17 cellular contexts compared by ENCODE assay signal in genomic region chr16:49452568-49452967, GRCh38.
DNase-seq lines count a peak whose midpoint lies in the region; ATAC-seq and TF ChIP-seq lines count a peak whose summit lies in the region.
"Had no signal": no experiment of that assay in that cellular context is flagged by ENCODE, and none has a peak within 500 bp of the region (broad histone marks: within the 10 kb centered on the region; RNA-seq: fewer than 3 reads in every experiment).

No MANE protein-coding gene starts in this region.

- H3K27ac Mint-ChIP-seq in progenitor cell of endocrine pancreas = peak overlapping the region; percentile 70

- no peaks in the 10 kb centered on the region for H3K9me3 Mint-ChIP-seq in progenitor cell of endocrine pancreas (ENCODE audit: low read depth)

- no peaks in the 10 kb centered on the region for H3K4me1 ChIP-seq in hepatocyte (ENCODE audit: insufficient read depth)
- H3K4me1 ChIP-seq: Caco-2, gastroesophageal sphincter had no signal

- H3K36me3 ChIP-seq in hepatocyte (replicated peaks; ENCODE audit: insufficient read depth, low read depth) = no peaks in the 10 kb centered on the region
- H3K36me3 ChIP-seq: gastroesophageal sphincter, MG63 had no signal

- DNase-seq in activated T-cell treated with anti-CD3 and anti-CD28 coated beads, Interleukin-2, amount 50 U/mL, for 1 hour = peak; percentile 14
- no peak for DNase-seq in activated T-cell treated with anti-CD3 and anti-CD28 coated beads for 4 hours
- DNase-seq in NCI-H1105 (lab: John Stamatoyannopoulos, UW) = peak; percentile 50
- no peak for DNase-seq in hepatocyte (ENCODE audit: low spot score)
- no peak for DNase-seq in progenitor cell of endocrine pancreas (ENCODE audit: low spot score, unreplicated experiment)
- DNase-seq in kidney tubule cell (ENCODE audit: low spot score) = no peak
- DNase-seq: activated CD4-positive, alpha-beta T cell treated with anti-CD3 and anti-CD28 coated beads, Interleukin-2, amount 50 U/mL, for 4 hours; activated T-cell treated with anti-CD3 and anti-CD28 coated beads, Interleukin-2, amount 50 U/mL, for 48 hours; amniotic stem cell; MG63; NCI-H345; stimulated activated CD4-positive, alpha-beta T cell treated with anti-CD3 and anti-CD28 coated beads, Interleukin-15, amount 100 ng/mL, for 24 hours had no signal

- TF ChIP-seq CTCF in hepatocyte (IDR thresholded peaks at IDR 0.05; ENCODE audit: poor library complexity) (no peak), progenitor cell of endocrine pancreas (IDR thresholded peaks at IDR 0.05; ENCODE audit: unreplicated experiment) (no peak)

- H3K4me1 Mint-ChIP-seq in progenitor cell of endocrine pancreas (ENCODE audit: low read depth) = peaks cover 5% of the 10 kb centered on the region

- no peaks in the 10 kb centered on the region for H3K9me3 ChIP-seq in hepatocyte (ENCODE audit: low read depth)
- H3K9me3 ChIP-seq: gastroesophageal sphincter, MG63 had no signal

- H3K4me2 ChIP-seq in hepatocyte = peak overlapping the region; percentile 31

- H2AFZ ChIP-seq in hepatocyte = no peak overlapping the region

- H3K4me3 ChIP-seq in hepatocyte = no peak overlapping the region
- H3K4me3 ChIP-seq: gastroesophageal sphincter, MG63 had no signal

- H3K4me3 Mint-ChIP-seq in progenitor cell of endocrine pancreas (ENCODE audit: low read depth) = no peak overlapping the region

- H4K20me1 ChIP-seq in hepatocyte (ENCODE audit: insufficient read depth, poor library complexity, severe bottlenecking) = no peaks in the 10 kb centered on the region

- no peaks in the 10 kb centered on the region for H3K79me2 ChIP-seq in hepatocyte

- peaks cover 16% of the 10 kb centered on the region for H3K27me3 Mint-ChIP-seq in progenitor cell of endocrine pancreas

- ATAC-seq in HG03135 (IDR thresholded peaks at IDR 0.05; ENCODE audit: unreplicated experiment) (no peak), HG03108 (IDR thresholded peaks at IDR 0.05; ENCODE audit: unreplicated experiment) (no peak)
- ATAC-seq: gastroesophageal sphincter, HCT116 had no signal

- no peaks in the 10 kb centered on the region for H3K27me3 ChIP-seq in hepatocyte
- H3K27me3 ChIP-seq: MG63 had no signal

- no peaks in the 10 kb centered on the region for H3K9me2 ChIP-seq in hepatocyte (replicated peaks; ENCODE audit: insufficient read depth)

- H3K27ac ChIP-seq in hepatocyte = no peak overlapping the region

- no peaks in the 10 kb centered on the region for H3K36me3 Mint-ChIP-seq in progenitor cell of endocrine pancreas (ENCODE audit: insufficient read depth)

- WGBS in hepatocyte (ENCODE audit: low lambda C conversion rate, missing lambda C conversion rate) = 46% methylated on average over 14 of the region's 14 CpGs

Comparison
In these comparisons a context has a peak if more than half of its experiments do, and no peak if none do; other contexts are left out.
1. DNase-seq: peak in activated T-cell treated with anti-CD3 and anti-CD28 coated beads, Interleukin-2, amount 50 U/mL, for 1 hour (single experiment) and NCI-H1105 (single experiment); none in activated T-cell treated with anti-CD3 and anti-CD28 coated beads for 4 hours (single experiment), hepatocyte (single experiment), progenitor cell of endocrine pancreas (single experiment) and kidney tubule cell (single experiment).